Comparison of ENCODE assay signal across 8 cellular contexts in the genomic region with DNA sequence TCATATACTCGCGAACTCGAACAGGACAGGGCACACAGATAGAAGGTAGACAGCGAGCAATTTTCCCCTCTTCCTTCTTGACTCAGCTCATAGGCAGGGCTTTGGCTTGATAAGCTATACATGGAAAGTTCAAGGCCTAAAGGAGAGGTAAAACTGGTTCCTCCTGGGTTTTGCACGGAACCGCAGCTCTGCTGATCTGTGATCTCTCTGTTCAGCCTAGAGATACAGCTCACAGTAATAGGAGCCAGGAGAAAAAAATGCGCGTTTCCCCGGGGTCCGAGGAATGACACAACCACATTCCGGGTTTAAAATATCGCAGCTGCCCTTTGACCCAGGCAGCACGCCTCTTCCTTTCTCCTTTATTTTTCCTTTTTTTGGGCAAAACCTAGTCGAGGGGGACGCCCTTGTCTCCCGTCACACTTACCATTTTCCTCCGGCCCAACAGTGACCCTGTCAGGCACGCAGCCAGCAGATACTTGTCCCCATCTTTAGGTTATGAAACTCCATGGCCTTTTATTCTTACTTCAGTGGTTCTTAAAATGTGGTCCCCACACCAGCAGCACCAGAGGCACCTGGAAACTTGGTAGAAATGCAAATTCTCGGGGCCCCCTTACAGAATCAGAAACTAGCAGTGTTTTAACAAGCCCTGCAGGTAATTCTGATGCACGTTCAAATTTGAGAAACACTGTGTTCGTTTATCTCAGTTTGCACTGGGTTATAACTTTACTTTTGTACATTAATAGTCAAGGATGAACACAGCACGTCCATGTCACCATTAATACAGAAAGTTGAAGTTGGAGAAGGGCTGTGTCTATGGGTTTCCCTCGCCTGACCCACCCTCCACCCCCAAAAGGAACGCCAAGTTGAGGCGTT. TPM values are rescaled to one million over a fixed set of nuclear protein-coding genes. Genes with fewer than 3 reads are reported as not detected.
DNase-seq lines count a peak whose midpoint lies in the region; ATAC-seq and TF ChIP-seq lines count a peak whose summit lies in the region.

No MANE protein-coding gene starts in this region.

- peaks cover 10% of the 10 kb centered on the region for H4K20me1 ChIP-seq in PC-3 (ENCODE audit: low read length)

- H3K9me3 Mint-ChIP-seq in activated naive CD4-positive, alpha-beta T cell treated with anti-CD3 and anti-CD28 coated beads, Interleukin-2, amount 50 U/mL, for 24 hours = no peaks in the 10 kb centered on the region
- H3K9me3 Mint-ChIP-seq in mesothelial cell of epicardium = no peaks in the 10 kb centered on the region

- H3K27ac ChIP-seq in PC-3 (ENCODE audit: low read length) = no peak overlapping the region
- H3K27ac ChIP-seq in ectodermal cell (ENCODE audit: insufficient read depth, low read depth, low read length, poor library complexity, severe bottlenecking) = peak overlapping the region; percentile 68
- H3K27ac ChIP-seq in urinary bladder (ENCODE audit: low read depth) = peak overlapping the region; percentile 82

- peak overlapping the region; percentile 100 for H3K27ac Mint-ChIP-seq in activated naive CD4-positive, alpha-beta T cell treated with anti-CD3 and anti-CD28 coated beads, Interleukin-2, amount 50 U/mL, for 24 hours
- peak overlapping the region; percentile 99 for H3K27ac Mint-ChIP-seq in mesothelial cell of epicardium

- DNase-seq in activated naive CD4-positive, alpha-beta T cell treated with Interleukin-2 at 50 U/mL for 16 hours = no peak
- no peak for DNase-seq in PC-3
- DNase-seq in mesothelial cell of epicardium (ENCODE audit: low spot score in 2 of 2, unreplicated experiment in 2 of 2) = no peak
- DNase-seq in T-helper 9 cell = no peak

- POLR2A ChIA-PET in PC-3 (lab: Charles Lee; ENCODE audit: unreplicated experiment) = no interaction called here

- WGBS in ectodermal cell, 2 experiments = 6 to 7% methylated on average over 25 of the region's 25 CpGs
- WGBS in urinary bladder = 8% methylated on average over 25 of the region's 25 CpGs

- H3K9ac ChIP-seq in PC-3 (ENCODE audit: low read length) = no peak overlapping the region

- H3K9me3 ChIP-seq in PC-3 (ENCODE audit: low read length) (no peaks in the 10 kb centered on the region), ectodermal cell (ENCODE audit: control insufficient read depth, low read length) (no peaks in the 10 kb centered on the region)

- H3K4me2 ChIP-seq in PC-3 (ENCODE audit: low read length) = peak overlapping the region; percentile 82

- no peaks in the 10 kb centered on the region for H3K9me2 ChIP-seq in PC-3 (replicated peaks; ENCODE audit: low read length)

- ATAC-seq in PC-3 = no peak
- ATAC-seq in GM19324 (IDR thresholded peaks at IDR 0.05; ENCODE audit: low FRiP score, unreplicated experiment) = no peak

- H3K4me3 ChIP-seq in PC-3 (ENCODE audit: low read length) (peak overlapping the region; percentile 98), ectodermal cell (ENCODE audit: insufficient read depth, low read depth, low read length) (peak overlapping the region; percentile 91), urinary bladder (ENCODE audit: low read depth, low read length) (peak overlapping the region; percentile 95)

- no peaks in the 10 kb centered on the region for H3F3A ChIP-seq in PC-3 (ENCODE audit: low read length, unreplicated experiment)

- TF ChIP-seq CTCF in PC-3 (conservative IDR thresholded peaks at IDR 0.05; ENCODE audit: low read depth, low read length) = no peak
- no peak for TF ChIP-seq CTCF in mesothelial cell of epicardium (IDR thresholded peaks at IDR 0.05; ENCODE audit: unreplicated experiment)

- H3K27me3 ChIP-seq in PC-3 (ENCODE audit: low read length) (no peaks in the 10 kb centered on the region), ectodermal cell (ENCODE audit: control insufficient read depth, insufficient read depth, low read length, poor library complexity, severe bottlenecking) (peaks cover 9% of the 10 kb centered on the region)

- H3K36me3 Mint-ChIP-seq in activated naive CD4-positive, alpha-beta T cell treated with anti-CD3 and anti-CD28 coated beads, Interleukin-2, amount 50 U/mL, for 24 hours = peaks cover 2% of the 10 kb centered on the region
- no peaks in the 10 kb centered on the region for H3K36me3 Mint-ChIP-seq in mesothelial cell of epicardium

- H3K4me1 ChIP-seq in PC-3 (ENCODE audit: insufficient read depth, low read length) (peaks cover 24% of the 10 kb centered on the region), ectodermal cell (ENCODE audit: control insufficient read depth, insufficient read depth, low read length) (no peaks in the 10 kb centered on the region), urinary bladder (ENCODE audit: insufficient read depth) (peaks cover 2% of the 10 kb centered on the region)

- no TSS peak for BruUV-seq in PC-3 (replicated peaks; lab: Mats Ljungman, UMichigan)

- CTCF ChIA-PET in PC-3 (lab: Charles Lee) = no interaction called here

- peaks cover 42% of the 10 kb centered on the region for H3K4me1 Mint-ChIP-seq in activated naive CD4-positive, alpha-beta T cell treated with anti-CD3 and anti-CD28 coated beads, Interleukin-2, amount 50 U/mL, for 24 hours
- peaks cover 31% of the 10 kb centered on the region for H3K4me1 Mint-ChIP-seq in mesothelial cell of epicardium

- intact Hi-C loops in PC-3 (cut with micrococcal nuclease) = no loop called here

- peak overlapping the region; percentile 99 for H3K4me3 Mint-ChIP-seq in activated naive CD4-positive, alpha-beta T cell treated with anti-CD3 and anti-CD28 coated beads, Interleukin-2, amount 50 U/mL, for 24 hours
- H3K4me3 Mint-ChIP-seq in mesothelial cell of epicardium = peak overlapping the region; percentile 100

- peaks cover 34% of the 10 kb centered on the region for H3K79me2 ChIP-seq in PC-3 (ENCODE audit: low read length)

- H3K36me3 ChIP-seq in PC-3 (ENCODE audit: low read depth, low read length) (no peaks in the 10 kb centered on the region), ectodermal cell (ENCODE audit: control insufficient read depth, insufficient read depth, low read length) (no peaks in the 10 kb centered on the region), urinary bladder (ENCODE audit: insufficient read depth) (no peaks in the 10 kb centered on the region)

- H3K27me3 Mint-ChIP-seq in activated naive CD4-positive, alpha-beta T cell treated with anti-CD3 and anti-CD28 coated beads, Interleukin-2, amount 50 U/mL, for 24 hours = no peaks in the 10 kb centered on the region
- no peaks in the 10 kb centered on the region for H3K27me3 Mint-ChIP-seq in mesothelial cell of epicardium (ENCODE audit: low read depth)

- peak overlapping the region; percentile 91 for H2AFZ ChIP-seq in PC-3 (ENCODE audit: low read length)

RNA-seq across cellular contexts. Expression of a gene that starts 1.5 kb away (rescaled TPM):
- total RNA-seq in PC-3 (2014; rRNA removed) = 106 and 120 TPM in 2 replicates
- 126 TPM for polyA plus RNA-seq in ectodermal cell (2013, experiment 1 of 4)
- polyA plus RNA-seq in ectodermal cell (2013, experiment 2 of 4) = 128 TPM
- 90.1 TPM for polyA plus RNA-seq in ectodermal cell (2013, experiment 3 of 4)
- polyA plus RNA-seq in ectodermal cell (2013, experiment 4 of 4) = 101 TPM
- 144 to 152 TPM (median 146 TPM) in 3 replicates for total RNA-seq in mesothelial cell of epicardium
- total RNA-seq in urinary bladder = 69.4 TPM
- polyA plus RNA-seq in urinary bladder = 50.3 TPM

RNA-seq across cellular contexts. Expression of a gene that starts 14.8 kb away (rescaled TPM):
- total RNA-seq in PC-3 (2014; rRNA removed) (807 and 1,110 TPM in 2 replicates), mesothelial cell of epicardium (1,597 to 1,708 TPM (median 1,659 TPM) in 3 replicates), urinary bladder (2,179 TPM)
- polyA plus RNA-seq in ectodermal cell (2013, experiment 1 of 4) = 2,565 TPM
- 2,389 TPM for polyA plus RNA-seq in ectodermal cell (2013, experiment 2 of 4)
- polyA plus RNA-seq in ectodermal cell (2013, experiment 3 of 4) = 2,415 TPM
- polyA plus RNA-seq in ectodermal cell (2013, experiment 4 of 4) = 2,794 TPM
- polyA plus RNA-seq in urinary bladder = 2,357 TPM

RNA-seq across cellular contexts. Expression of a gene that starts 43.2 kb away (rescaled TPM):
- 11.8 and 15.0 TPM in 2 replicates for total RNA-seq in PC-3 (2014; rRNA removed)
- 22.7 TPM for polyA plus RNA-seq in ectodermal cell (2013, experiment 1 of 4)
- 19.3 TPM for polyA plus RNA-seq in ectodermal cell (2013, experiment 2 of 4)
- 19.4 TPM for polyA plus RNA-seq in ectodermal cell (2013, experiment 3 of 4)
- polyA plus RNA-seq in ectodermal cell (2013, experiment 4 of 4) = 21.0 TPM
- total RNA-seq in mesothelial cell of epicardium = 19.5 to 20.9 TPM (median 20.5 TPM) in 3 replicates
- total RNA-seq in urinary bladder = 11.8 TPM
- 18.9 TPM for polyA plus RNA-seq in urinary bladder
